In genomic region chr10:75643405-75643804, GRCh38 we compare ENCODE assay signal across 6 cellular contexts.
"Had no signal": no experiment of that assay in that cellular context is flagged by ENCODE, and none has a peak within 500 bp of the region (broad histone marks: within the 10 kb centered on the region; RNA-seq: fewer than 3 reads in every experiment).

No MANE protein-coding gene starts in this region.

- H3K27ac ChIP-seq: HL-60 had no signal

- DNase-seq: IMR-90, KBM-7 had no signal

- H3K4me3 Mint-ChIP-seq: IgD-negative memory B cell had no signal

- H3K36me3 Mint-ChIP-seq: IgD-negative memory B cell had no signal

- ATAC-seq: HepG2, K562 had no signal

- H3K27ac Mint-ChIP-seq: IgD-negative memory B cell had no signal

- H3K4me3 ChIP-seq: K562 had no signal
